ENCODE assay signal across 10 cellular contexts in genomic region chr2:227503433-227504406, GRCh38. TPM values are rescaled to one million over a fixed set of nuclear protein-coding genes. Genes with fewer than 3 reads are reported as not detected.
DNase-seq lines count a peak whose midpoint lies in the region; ATAC-seq and TF ChIP-seq lines count a peak whose summit lies in the region.
"Had no signal": no experiment of that assay in that cellular context is flagged by ENCODE, and none has a peak within 500 bp of the region (broad histone marks: within the 10 kb centered on the region; RNA-seq: fewer than 3 reads in every experiment).

No MANE protein-coding gene starts in this region.

- no peak for TF ChIP-seq RAD21 in IMR-90 (IDR thresholded peaks at IDR 0.05; ENCODE audit: low read length)

- H3K4ac ChIP-seq in IMR-90 (ENCODE audit: low read depth, low read length), result no peak overlapping the region
- no peak overlapping the region for H3K4ac ChIP-seq in mesenchymal stem cell (ENCODE audit: low read depth in 1 of 2, low read length in 2 of 2)

- H3K4me1 ChIP-seq in IMR-90 (ENCODE audit: control insufficient read depth, insufficient read depth, low read length) (peaks cover 8% of the 10 kb centered on the region), mammary epithelial cell (ENCODE audit: insufficient read depth, low read length) (peaks cover 10% of the 10 kb centered on the region), mesenchymal stem cell (ENCODE audit: control insufficient read depth, insufficient read depth, low read depth, low read length) (peaks cover 5% of the 10 kb centered on the region)

- CTCF ChIA-PET in IMR-90 (lab: Yijun Ruan, JAX) (interaction anchor here (0.9 kb wide), 1 partner anchor 11 kb away, joined by 3 read pairs; no protein-coding TSS in a partner anchor), mammary epithelial cell (lab: Charles Lee; ENCODE audit: low non-redundant PET) (no interaction called here)

- ATAC-seq in IMR-90 (ENCODE audit: low read depth) (peak; percentile 65), HG02610 (IDR thresholded peaks at IDR 0.05; ENCODE audit: unreplicated experiment) (no peak), HG03159 (IDR thresholded peaks at IDR 0.05; ENCODE audit: unreplicated experiment) (no peak), GM21447 (IDR thresholded peaks at IDR 0.05; ENCODE audit: unreplicated experiment) (no peak)
- ATAC-seq: activated CD8-positive, alpha-beta memory T cell treated with anti-CD3 and anti-CD28 coated beads, Interleukin-2, amount 10 ng/mL, durations not matched to agents 7 days and 5 days had no signal

- no peak overlapping the region for H2BK12ac ChIP-seq in mesenchymal stem cell (ENCODE audit: low read length in 2 of 2)

- H3K14ac ChIP-seq in IMR-90 (replicated peaks; ENCODE audit: low read depth, low read length) (no peak overlapping the region), mesenchymal stem cell (ENCODE audit: low read length in 2 of 2) (no peak overlapping the region)

- H3K4me3 ChIP-seq in IMR-90 (ENCODE audit: insufficient read depth, low read depth, low read length) (no peak overlapping the region), mammary epithelial cell (replicated peaks in 1 of 3; ENCODE audit: insufficient read depth in 1 of 3, low read depth in 2 of 3, low read length in 3 of 3) (no peak overlapping the region), mesenchymal stem cell (ENCODE audit: insufficient read depth in 1 of 2, low read depth in 1 of 2, low read length in 2 of 2) (no peak overlapping the region)

- H3K79me2 ChIP-seq in mammary epithelial cell (ENCODE audit: insufficient read depth, low read length), result peaks cover 97% of the 10 kb centered on the region

- H2BK20ac ChIP-seq in IMR-90 (ENCODE audit: low read depth, low read length), result no peak overlapping the region

- DNase-seq in AG09319 (ENCODE audit: extremely low read depth, low read depth) (peak; percentile 18), IMR-90 (peak; percentile 57), mammary epithelial cell (peak; percentile 72), mesenchymal stem cell (peak; percentile 43), NCI-H128 (lab: John Stamatoyannopoulos, UW; ENCODE audit: unreplicated experiment) (no peak)
- DNase-seq: activated CD8-positive, alpha-beta memory T cell treated with anti-CD3 and anti-CD28 coated beads, Interleukin-2, amount 10 ng/mL, durations not matched to agents 7 days and 5 days; NCI-H2227 treated with DMSO at 0.1 percent for 48 hours had no signal

- no peak overlapping the region for H2AK9ac ChIP-seq in IMR-90 (replicated peaks; ENCODE audit: low read depth, low read length, poor library complexity)

- POLR2A ChIA-PET in IMR-90 (lab: Charles Lee; ENCODE audit: unreplicated experiment), result no interaction called here

- H3K9me3 ChIP-seq in IMR-90 (ENCODE audit: control insufficient read depth, insufficient read depth, low read length), result no peaks in the 10 kb centered on the region
- H3K9me3 ChIP-seq in mammary epithelial cell (replicated peaks; ENCODE audit: insufficient read depth, low read length), result no peaks in the 10 kb centered on the region
- no peaks in the 10 kb centered on the region for H3K9me3 ChIP-seq in mesenchymal stem cell (ENCODE audit: control insufficient read depth, low read length)

- WGBS in IMR-90 (ENCODE audit: extremely low coverage in 2 of 2, insufficient read length in 1 of 2), 2 experiments, result no CpG with 5 or more reads among the region's 5 CpGs
- WGBS in mammary epithelial cell (ENCODE audit: low coverage, missing lambda C conversion rate), result 100% methylated on average over 3 of the region's 5 CpGs
- 100% methylated on average over 1 of the region's 5 CpGs for WGBS in mesenchymal stem cell

- H2BK120ac ChIP-seq in IMR-90 (ENCODE audit: low read depth, low read length), result no peak overlapping the region
- no peak overlapping the region for H2BK120ac ChIP-seq in mesenchymal stem cell (ENCODE audit: low read depth, low read length)

- H3K9me1 ChIP-seq in IMR-90 (ENCODE audit: insufficient read depth, low read length), result peaks cover 18% of the 10 kb centered on the region

- intact Hi-C loops in IMR-90 (cut with micrococcal nuclease) (no loop called here), mammary epithelial cell (cut with micrococcal nuclease) (no loop called here)

- H3K23ac ChIP-seq in IMR-90 (ENCODE audit: low read depth, low read length) (no peak overlapping the region), mesenchymal stem cell (ENCODE audit: low read length in 2 of 2) (no peak overlapping the region)

- no peak overlapping the region for H4K5ac ChIP-seq in IMR-90 (ENCODE audit: low read depth, low read length)

- no peak overlapping the region for H3K56ac ChIP-seq in IMR-90 (ENCODE audit: extremely low read depth, insufficient read depth, low read length)

- H3K36me3 ChIP-seq in IMR-90 (ENCODE audit: control insufficient read depth, insufficient read depth, low read length) (peaks cover 3% of the 10 kb centered on the region), mammary epithelial cell (ENCODE audit: insufficient read depth, low read length) (peaks cover 2% of the 10 kb centered on the region), mesenchymal stem cell (ENCODE audit: control insufficient read depth in 1 of 2, insufficient read depth in 2 of 2, low read depth in 1 of 2, low read length in 2 of 2) (peaks cover 6 to 11% of the 10 kb centered on the region in 2 experiments)

- H4K20me1 ChIP-seq in IMR-90 (ENCODE audit: insufficient read depth, low read length) (peaks cover 78% of the 10 kb centered on the region), mammary epithelial cell (ENCODE audit: insufficient read depth, low read length) (peaks cover 6% of the 10 kb centered on the region)

- TF ChIP-seq POLR2A in IMR-90 (IDR thresholded peaks at IDR 0.05; ENCODE audit: low read depth, low read length), result no peak

- no peak overlapping the region for H4K91ac ChIP-seq in IMR-90 (ENCODE audit: insufficient read depth, low read depth, low read length)
- H4K91ac ChIP-seq in mesenchymal stem cell (ENCODE audit: low read length), result no peak overlapping the region

- H3K4me2 ChIP-seq in IMR-90 (ENCODE audit: low read depth, low read length) (no peak overlapping the region; the same call in 1 of the 2 replicates), mammary epithelial cell (ENCODE audit: insufficient read depth, low read depth, low read length) (no peak overlapping the region), mesenchymal stem cell (ENCODE audit: low read length, poor library complexity, severe bottlenecking) (no peak overlapping the region)

- H2AK5ac ChIP-seq in IMR-90 (ENCODE audit: low read depth, low read length) (no peak overlapping the region), mesenchymal stem cell (ENCODE audit: low read length, severe bottlenecking) (no peak overlapping the region)

- H2BK15ac ChIP-seq in IMR-90 (ENCODE audit: low read depth, low read length) (no peak overlapping the region), mesenchymal stem cell (ENCODE audit: low read depth, poor library complexity, severe bottlenecking) (no peak overlapping the region)

- H2AFZ ChIP-seq in IMR-90 (replicated peaks; ENCODE audit: low read length, poor library complexity), result no peak overlapping the region
- no peak overlapping the region for H2AFZ ChIP-seq in mammary epithelial cell (ENCODE audit: low read depth, low read length)
- H2AFZ ChIP-seq in mesenchymal stem cell (ENCODE audit: low read depth, low read length), result no peak overlapping the region

- H3K9ac ChIP-seq in IMR-90 (ENCODE audit: low read depth, low read length) (no peak overlapping the region), mammary epithelial cell (ENCODE audit: insufficient read depth, low read length) (no peak overlapping the region), mesenchymal stem cell (ENCODE audit: low read length) (peak overlapping the region; percentile 5)

- no peaks in the 10 kb centered on the region for H3K27me3 ChIP-seq in IMR-90 (ENCODE audit: control insufficient read depth, insufficient read depth, low read length)
- no peaks in the 10 kb centered on the region for H3K27me3 ChIP-seq in mammary epithelial cell (ENCODE audit: insufficient read depth, low read length)
- H3K27me3 ChIP-seq in mesenchymal stem cell (ENCODE audit: control insufficient read depth in 1 of 2, insufficient read depth in 1 of 2, low read length in 2 of 2), result no peaks in the 10 kb centered on the region

- no TSS peak for BruUV-seq in IMR-90 (replicated peaks; lab: Mats Ljungman, UMichigan)
- no TSS peak for BruUV-seq in mammary epithelial cell (replicated peaks; lab: Mats Ljungman, UMichigan)

- in situ Hi-C loops in IMR-90 (cut with MboI; ENCODE audit: low sequenced_read_pairs) (no loop called here), mammary epithelial cell (cut with MboI; ENCODE audit: low sequenced_read_pairs in 2 of 2) (no loop called here)

- TF ChIP-seq CTCF in AG09319 (IDR thresholded peaks at IDR 0.05; ENCODE audit: low read depth, low read length), result no peak
- no peak for TF ChIP-seq CTCF in IMR-90 (conservative IDR thresholded peaks at IDR 0.05; ENCODE audit: low read depth, low read length)
- no peak for TF ChIP-seq CTCF in mammary epithelial cell (conservative IDR thresholded peaks at IDR 0.05 in 1 of 2, IDR thresholded peaks at IDR 0.05 in 1 of 2; ENCODE audit: extremely low read depth in 1 of 2, insufficient read depth in 1 of 2, low read depth in 1 of 2, low read length in 2 of 2)

- H4K8ac ChIP-seq in IMR-90 (ENCODE audit: low read depth in 2 of 2, low read length in 2 of 2) (no peak overlapping the region), mesenchymal stem cell (ENCODE audit: low read length) (peak overlapping the region; percentile 47)

- H3K27ac ChIP-seq in IMR-90 (ENCODE audit: insufficient read depth, low read length) (no peak overlapping the region), mammary epithelial cell (ENCODE audit: insufficient read depth, low read depth, low read length) (peak overlapping the region; percentile 2), mesenchymal stem cell (ENCODE audit: low read length, poor library complexity, severe bottlenecking) (no peak overlapping the region)

- H2BK5ac ChIP-seq in IMR-90 (ENCODE audit: low read depth, low read length, poor library complexity, severe bottlenecking) (no peak overlapping the region), mesenchymal stem cell (ENCODE audit: low read depth, low read length, poor library complexity, severe bottlenecking) (no peak overlapping the region)

- H3K18ac ChIP-seq in IMR-90 (ENCODE audit: low read depth, low read length) (no peak overlapping the region), mesenchymal stem cell (ENCODE audit: low read depth in 1 of 2, low read length in 2 of 2) (peak overlapping the region in 1 of 2 experiments; percentile 21)

- dilution Hi-C loops in IMR-90 (cut with HindIII; ENCODE audit: low sequenced_read_pairs, unreplicated experiment), result no loop called here
- dilution Hi-C loops in mammary epithelial cell (cut with HindIII; ENCODE audit: low sequenced_read_pairs), result no loop called here

- H3K79me1 ChIP-seq in IMR-90 (ENCODE audit: low read depth in 1 of 2, low read length in 2 of 2), result peaks cover 24 to 55% of the 10 kb centered on the region in 2 experiments; a peak in 3 of 4 replicates
- peaks cover 3% of the 10 kb centered on the region for H3K79me1 ChIP-seq in mesenchymal stem cell (replicated peaks; ENCODE audit: low read length, poor library complexity, severe bottlenecking)

RNA-seq across cellular contexts. Expression of gene AGFG1, which starts 31.8 kb away (rescaled TPM):
- total RNA-seq in IMR-90 (2012; rRNA removed), result 93.6 and 126 TPM in 2 replicates
- polyA plus RNA-seq in IMR-90 (2012; rRNA removed), result 58.1 and 58.4 TPM in 2 replicates
- 32.7 and 34.9 TPM in 2 replicates for polyA plus RNA-seq in IMR-90 (2012; cell fraction: cytosol; rRNA removed)
- polyA plus RNA-seq in IMR-90 (2012; cell fraction: nucleus; rRNA removed; ENCODE audit: low replicate concordance), result 42.7 and 106 TPM in 2 replicates
- total RNA-seq in mammary epithelial cell, result 100 to 1,000 TPM in 1 of 2 donors, 10 to 100 TPM in 1; 92.2 to 108 TPM
- polyA plus RNA-seq in mammary epithelial cell, result 122 TPM
- polyA minus RNA-seq in mammary epithelial cell, result 140 TPM
- polyA plus RNA-seq in mesenchymal stem cell (2013, experiment 1 of 2), result 33.6 TPM
- 33.5 TPM for polyA plus RNA-seq in mesenchymal stem cell (2013, experiment 2 of 2)
